18 cellular contexts compared by ENCODE assay signal in genomic region chr16:763903-764750, GRCh38. TPM values are rescaled to one million over a fixed set of nuclear protein-coding genes. Genes with fewer than 3 reads are reported as not detected.
DNase-seq lines count a peak whose midpoint lies in the region; ATAC-seq and TF ChIP-seq lines count a peak whose summit lies in the region.
"Had no signal": no experiment of that assay in that cellular context is flagged by ENCODE, and none has a peak within 500 bp of the region (broad histone marks: within the 10 kb centered on the region; RNA-seq: fewer than 3 reads in every experiment).

No MANE protein-coding gene starts in this region.

- H3K79me2 ChIP-seq in HCT116 (ENCODE audit: insufficient read depth, low read length) = peaks cover 26% of the 10 kb centered on the region

- H3K4me1 ChIP-seq in HCT116 (ENCODE audit: control insufficient read depth in 1 of 2, insufficient read depth in 2 of 2, low read length in 2 of 2) = peaks cover 30 to 44% of the 10 kb centered on the region in 2 experiments
- peaks cover 18% of the 10 kb centered on the region for H3K4me1 ChIP-seq in Panc1 (ENCODE audit: control insufficient read depth, insufficient read depth, low read length)

- no TSS peak for BruUV-seq in HCT116 (replicated peaks; lab: Mats Ljungman, UMichigan)
- no TSS peak for BruUV-seq in Panc1 (replicated peaks; lab: Mats Ljungman, UMichigan)

- DNase-seq in HCT116 (ENCODE audit: low read depth, low spot score) (no peak), Panc1 (ENCODE audit: low read depth, low spot score) (no peak), AG08396 (ENCODE audit: low spot score) (no peak)
- DNase-seq: DMS79, MV-4-11, NCI-H187, NCI-H2227 treated with DMSO at 0.1 percent for 48 hours, NCI-H510A treated with DMSO at 0.1 percent for 48 hours, NCI-H774, SHP77 had no signal

- no peak overlapping the region for H3K4me2 ChIP-seq in HCT116 (ENCODE audit: low read length)
- H3K4me2 ChIP-seq: GM23338, KMS-11 had no signal

- no peaks in the 10 kb centered on the region for H4K20me1 ChIP-seq in HCT116 (ENCODE audit: insufficient read depth)
- H4K20me1 ChIP-seq: BLaER1 treated with 17β-estradiol and CSF1 and Interleukin-3, amounts not matched to agents 10 nM and 100 nM had no signal

- peaks cover 7 to 11% of the 10 kb centered on the region in 2 experiments; a peak in 3 of 4 replicates for H3K36me3 ChIP-seq in HCT116 (ENCODE audit: control insufficient read depth in 1 of 2, insufficient read depth in 2 of 2, low read length in 2 of 2)
- no peaks in the 10 kb centered on the region for H3K36me3 ChIP-seq in Panc1 (ENCODE audit: control insufficient read depth, insufficient read depth, low read length)
- H3K36me3 ChIP-seq: BLaER1 treated with 17β-estradiol and CSF1 and Interleukin-3, amounts not matched to agents 10 nM and 100 nM had no signal

- no peak for TF ChIP-seq RAD21 in HCT116 (IDR thresholded peaks at IDR 0.05; ENCODE audit: low read depth)

- H3K9me2 ChIP-seq in HCT116 (ENCODE audit: insufficient read depth) = no peaks in the 10 kb centered on the region

- TF ChIP-seq CTCF in HCT116 (IDR thresholded peaks at IDR 0.05 in 2 of 3, conservative IDR thresholded peaks at IDR 0.05 in 1 of 3; ENCODE audit: borderline replicate concordance in 1 of 3, insufficient read depth in 1 of 3, low read depth in 2 of 3, low read length in 2 of 3) (no peak), Panc1 (IDR thresholded peaks at IDR 0.05) (no peak)

- H3K4me3 ChIP-seq in HCT116 (replicated peaks in 1 of 2; ENCODE audit: low read depth in 1 of 2, low read length in 2 of 2) (no peak overlapping the region), Panc1 (ENCODE audit: low read depth in 2 of 2, low read length in 2 of 2) (no peak overlapping the region)
- H3K4me3 ChIP-seq: BLaER1 treated with 17β-estradiol and CSF1 and Interleukin-3, amounts not matched to agents 10 nM and 100 nM; GM23338; SK-N-MC had no signal

- CTCF ChIA-PET in HCT116 (lab: Charles Lee) = no interaction called here
- CTCF ChIA-PET in Panc1 (lab: Charles Lee) = no interaction called here

- no peak for TF ChIP-seq POLR2A in HCT116 (IDR thresholded peaks at IDR 0.05; ENCODE audit: borderline replicate concordance, extremely low read depth, insufficient read depth, insufficient read length)

- no peak overlapping the region for H3K9ac ChIP-seq in HCT116 (ENCODE audit: low read length)
- H3K9ac ChIP-seq: BLaER1 treated with 17β-estradiol and CSF1 and Interleukin-3, amounts not matched to agents 10 nM and 100 nM; KMS-11 had no signal

- H3K9me3 ChIP-seq in HCT116 (ENCODE audit: control insufficient read depth in 1 of 2, insufficient read depth in 1 of 2, low read depth in 1 of 2, low read length in 2 of 2) (no peaks in the 10 kb centered on the region), Panc1 (ENCODE audit: control insufficient read depth, insufficient read depth, low read depth, low read length) (no peaks in the 10 kb centered on the region)
- H3K9me3 ChIP-seq: BLaER1 treated with 17β-estradiol and CSF1 and Interleukin-3, amounts not matched to agents 10 nM and 100 nM had no signal

- POLR2A ChIA-PET in HCT116 (lab: Charles Lee) (no interaction called here), Panc1 (lab: Charles Lee) (no interaction called here)

- H3K27ac ChIP-seq in HCT116 (ENCODE audit: low read depth, low read length) (peak overlapping the region; percentile 26; the same call in 1 of the 2 replicates), Panc1 (ENCODE audit: low read length) (no peak overlapping the region)
- H3K27ac ChIP-seq: BLaER1 treated with 17β-estradiol and CSF1 and Interleukin-3, amounts not matched to agents 10 nM and 100 nM; KMS-11; SK-N-MC had no signal

- intact Hi-C loops in HCT116 (cut with micrococcal nuclease) = no loop called here
- intact Hi-C loops in Panc1 (cut with micrococcal nuclease; ENCODE audit: unreplicated experiment) = no loop called here

- ATAC-seq in HCT116 = no peak
- 0 out of 2 replicates have a peak, but pooled peaks have one; percentile 22 for ATAC-seq in Panc1
- no peak for ATAC-seq in HG02571 (IDR thresholded peaks at IDR 0.05; ENCODE audit: unreplicated experiment)
- ATAC-seq: CD8-positive, alpha-beta T cell; GM23338 had no signal

- in situ Hi-C loops in Panc1 (cut with HindIII; ENCODE audit: low pct_unique_long_range_greater_than_20kb, low sequenced_read_pairs) = no loop called here

- RAD21 ChIA-PET in HCT116 (lab: Charles Lee; ENCODE audit: low non-redundant PET in 1 of 2, low total read pairs in 2 of 2, uncharacterized antibody in 2 of 2, unreplicated experiment in 2 of 2) = no interaction called here

- H2AFZ ChIP-seq in HCT116 (ENCODE audit: low read depth, low read length, poor library complexity, severe bottlenecking) = no peak overlapping the region
- H2AFZ ChIP-seq: GM23338 had no signal

- no peaks in the 10 kb centered on the region for H3K27me3 ChIP-seq in HCT116 (ENCODE audit: insufficient read depth, low read length)
- no peaks in the 10 kb centered on the region for H3K27me3 ChIP-seq in Panc1 (ENCODE audit: control insufficient read depth, insufficient read depth, low read length)
- H3K27me3 ChIP-seq: BLaER1 treated with 17β-estradiol and CSF1 and Interleukin-3, amounts not matched to agents 10 nM and 100 nM had no signal

TF ChIP-seq in HCT116, 20 proteins besides CTCF, POLR2A, EP300 and RAD21 (continues in another document):
- no peak for TF ChIP-seq ZNF274 (IDR thresholded peaks at IDR 0.05; ENCODE audit: low read depth, low read length)
- no peak for TF ChIP-seq FOSL1 (IDR thresholded peaks at IDR 0.05; ENCODE audit: low read depth)
- TF ChIP-seq EGR1 (IDR thresholded peaks at IDR 0.05; ENCODE audit: low read depth) = no peak
- TF ChIP-seq CEBPB (IDR thresholded peaks at IDR 0.05; ENCODE audit: low read depth) = no peak
- no peak for TF ChIP-seq YY1 (IDR thresholded peaks at IDR 0.05; ENCODE audit: extremely low read depth, insufficient replicate concordance, low read depth, low read length)
- no peak for TF ChIP-seq POLR2AphosphoS5 (IDR thresholded peaks at IDR 0.05; ENCODE audit: low read depth, low read length)
- TF ChIP-seq REST (IDR thresholded peaks at IDR 0.05; ENCODE audit: low read depth) = no peak
- TF ChIP-seq JUND (IDR thresholded peaks at IDR 0.05) = no peak
- no peak for TF ChIP-seq SP1 (IDR thresholded peaks at IDR 0.05; ENCODE audit: low read depth)
- TF ChIP-seq SIN3A (IDR thresholded peaks at IDR 0.05; ENCODE audit: low read depth) = no peak
- TF ChIP-seq SRF (IDR thresholded peaks at IDR 0.05; ENCODE audit: low read depth) = no peak
- TF ChIP-seq EZH2 (IDR thresholded peaks at IDR 0.05) = no peak

RNA-seq across cellular contexts. Expression of gene MSLN, which starts 3.6 kb away (rescaled TPM):
- 40.9 TPM for total RNA-seq in HCT116 (2021; ENCODE audit: unreplicated experiment)
- polyA plus RNA-seq in HCT116 (2012) = 76.1 and 104 TPM in 2 replicates
- total RNA-seq in Panc1 (2021; ENCODE audit: unreplicated experiment) = 1.1 TPM
- polyA plus RNA-seq in Panc1 (2012; ENCODE audit: insufficient read length) = 1.0 TPM
- total RNA-seq: A673; CD8-positive, alpha-beta T cell had no signal
- polyA plus RNA-seq: GM23338 had no signal

RNA-seq across cellular contexts. Expression of gene CIAO3, which starts 23.3 kb away (rescaled TPM):
- total RNA-seq in HCT116 (2021; ENCODE audit: unreplicated experiment) = 32.8 TPM
- polyA plus RNA-seq in HCT116 (2012) = 17.5 and 18.0 TPM in 2 replicates
- total RNA-seq in Panc1 (2021; ENCODE audit: unreplicated experiment) = 34.0 TPM
- polyA plus RNA-seq in Panc1 (2012; ENCODE audit: insufficient read length) = 34.4 TPM

RNA-seq across cellular contexts. Expression of gene RPUSD1, which starts 24.1 kb away (rescaled TPM):
- total RNA-seq in HCT116 (2021; ENCODE audit: unreplicated experiment) (59.9 TPM), Panc1 (2021; ENCODE audit: unreplicated experiment) (61.1 TPM)
- polyA plus RNA-seq in HCT116 (2012) = 40.7 and 45.9 TPM in 2 replicates
- 60.8 TPM for polyA plus RNA-seq in Panc1 (2012; ENCODE audit: insufficient read length)

RNA-seq across cellular contexts. Expression of gene CHTF18, which starts 24.3 kb away (rescaled TPM):
- total RNA-seq in HCT116 (2021; ENCODE audit: unreplicated experiment) = 145 TPM
- 83.7 and 86.5 TPM in 2 replicates for polyA plus RNA-seq in HCT116 (2012)
- 118 TPM for total RNA-seq in Panc1 (2021; ENCODE audit: unreplicated experiment)
- polyA plus RNA-seq in Panc1 (2012; ENCODE audit: insufficient read length) = 60.2 TPM

RNA-seq across cellular contexts. Expression of gene GNG13, which starts 36.4 kb away (rescaled TPM):
- not detected for total RNA-seq in HCT116 (2021; ENCODE audit: unreplicated experiment)
- polyA plus RNA-seq in HCT116 (2012) = 0.85 and 1.7 TPM in 2 replicates
- total RNA-seq in Panc1 (2021; ENCODE audit: unreplicated experiment) = 0.23 TPM
- polyA plus RNA-seq in Panc1 (2012; ENCODE audit: insufficient read length) = 0.92 TPM
- total RNA-seq: A673; CD8-positive, alpha-beta T cell; GM23338; OCI-LY7 had no signal

Comparison
In these comparisons a context has a peak if more than half of its experiments do, and no peak if none do; other contexts are left out.
1. RNA of gene MSLN, which starts 3.6 kb away (total RNA-seq): 40.9 TPM in HCT116 (single experiment); 1.1 TPM in Panc1 (single experiment); every median in the first group is over 10 times any median in the second.